ENCODE assay signal across 8 cellular contexts in the genomic region with DNA sequence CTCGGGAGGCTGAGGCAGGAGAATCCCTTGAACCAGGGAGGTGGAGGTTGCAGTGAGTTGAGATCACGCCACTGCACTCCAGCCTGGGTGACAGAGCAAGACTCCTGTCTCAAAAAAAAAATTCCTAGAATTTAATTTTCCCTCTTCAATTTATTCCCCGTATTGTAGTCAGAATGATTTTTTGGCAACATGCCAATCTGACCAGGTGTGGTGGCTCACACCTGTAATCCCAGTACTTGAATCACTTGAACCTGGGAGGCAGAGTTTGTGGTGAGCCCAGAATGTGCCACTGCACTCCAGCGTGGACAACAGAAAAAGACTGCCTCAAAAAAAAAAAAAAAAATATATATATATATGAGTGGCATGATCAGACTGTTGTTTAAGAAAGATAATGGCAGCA. TPM values are rescaled to one million over a fixed set of nuclear protein-coding genes. Genes with fewer than 3 reads are reported as not detected.
DNase-seq lines count a peak whose midpoint lies in the region; ATAC-seq and TF ChIP-seq lines count a peak whose summit lies in the region.
"Not testable (repeated sequence)": the region's sequence is repeated elsewhere in the genome, so short reads cannot be mapped to it uniquely, and the experiment has no call there.

No MANE protein-coding gene starts in this region.

- peaks cover 0 to 13% of the 10 kb centered on the region in 2 donors for H3K9me3 ChIP-seq in left lung
- H3K9me3 ChIP-seq in vagina: not testable (repeated sequence)

- not testable (repeated sequence) for H3K36me3 ChIP-seq in left lung, vagina

- intact Hi-C loops in left lung (cut with DNase I): not testable (repeated sequence)
- intact Hi-C loops in vagina (cut with DNase I): loop anchor here (2.0 kb wide), 1 partner anchor 15 kb away; no protein-coding TSS in a partner anchor

- not testable (repeated sequence) for TF ChIP-seq CTCF in epithelial cell of esophagus (IDR thresholded peaks at IDR 0.05; ENCODE audit: insufficient read depth, low read depth, low read length, missing control alignments); left lung (IDR thresholded peaks at IDR 0.05); vagina (IDR thresholded peaks at IDR 0.05)

- TF ChIP-seq POLR2A in vagina (IDR thresholded peaks at IDR 0.05): not testable (repeated sequence)

- H3K27ac ChIP-seq in adipose tissue (ENCODE audit: low read depth, low read length): peak overlapping the region; percentile 19
- H3K27ac ChIP-seq in left lung: peak overlapping the region; percentile 83 to 91
- peak overlapping the region in 16 of 21 experiments; percentile 6 to 95 (median 86) for H3K27ac ChIP-seq in skin epidermis
- peak overlapping the region; percentile 91 for H3K27ac ChIP-seq in vagina

- peak; percentile 24 for DNase-seq in COLO668 (lab: John Stamatoyannopoulos, UW; ENCODE audit: unreplicated experiment)
- DNase-seq in NCI-H1105 treated with DMSO at 0.1 percent for 48 hours (lab: John Stamatoyannopoulos, UW): peak; percentile 30
- peak; percentile 44 for DNase-seq in NCI-H345 (lab: John Stamatoyannopoulos, UW)
- peak; percentile 69 for DNase-seq in epithelial cell of esophagus (ENCODE audit: low read depth)
- DNase-seq in left lung; vagina (ENCODE audit: extremely low spot score in 2 of 2): not testable (repeated sequence)

- H3K27me3 ChIP-seq in left lung, vagina: not testable (repeated sequence)

- H3K4me1 ChIP-seq in left lung (peaks cover 11 to 49% of the 10 kb centered on the region in 2 donors), vagina (peaks cover 30% of the 10 kb centered on the region)

- not testable (repeated sequence) for ATAC-seq in left lung

- 76 to 83% (median 81%) methylated on average over 4 of the region's 4 CpGs for WGBS in adipose tissue, 3 donors

- not testable (repeated sequence) for H3K4me3 ChIP-seq in epithelial cell of esophagus (ENCODE audit: low read length); left lung; skin epidermis; vagina

RNA-seq across cellular contexts. Expression of a gene that starts 46.4 kb away (rescaled TPM):
- polyA plus RNA-seq in adipose tissue: 100 to 1,000 TPM in 2 of 3 donors, 10 to 100 TPM in 1; 29.7 to 359 (median 175) TPM
- total RNA-seq in left lung (100 to 1,000 TPM; 143 to 153 TPM), vagina (289 TPM)

Comparison
In these comparisons a context has a peak if more than half of its experiments do, and no peak if none do; other contexts are left out.
1. H3K27ac ChIP-seq: peak in every context shown above with its lines; median percentile 91 in vagina; 87 in left lung; 86 in skin epidermis; 19 in adipose tissue.